8 cellular contexts compared by ENCODE assay signal in genomic region chr12:69070319-69071090, GRCh38.
DNase-seq lines count a peak whose midpoint lies in the region; ATAC-seq, FAIRE-seq and TF ChIP-seq lines count a peak whose summit lies in the region.

No MANE protein-coding gene starts in this region.

- H3K4me1 ChIP-seq in foreskin keratinocyte (peaks cover 17% of the 10 kb centered on the region), osteoblast (ENCODE audit: insufficient read depth, low read length) (peaks cover 4% of the 10 kb centered on the region)

- no peaks in the 10 kb centered on the region for H3K79me2 ChIP-seq in osteoblast (ENCODE audit: insufficient read depth, low read length)

- H3K9me3 Mint-ChIP-seq in activated T-helper 17 cell treated with anti-CD3 and anti-CD28 coated beads, Interleukin-2, amount 50 U/mL, for 72 hours: no peaks in the 10 kb centered on the region

- no peak overlapping the region for H3K4me3 ChIP-seq in osteoblast (ENCODE audit: insufficient read depth, low read length)

- H3K9me3 ChIP-seq in osteoblast (ENCODE audit: low read depth, low read length): no peaks in the 10 kb centered on the region

- in situ Hi-C loops in Caki2 (cut with HindIII; ENCODE audit: low pct_unique_long_range_greater_than_20kb, low sequenced_read_pairs): no loop called here

- no peaks in the 10 kb centered on the region for H4K20me1 ChIP-seq in osteoblast (ENCODE audit: insufficient read depth, low read length)

- H3K36me3 ChIP-seq in osteoblast (ENCODE audit: insufficient read depth, low read length): no peaks in the 10 kb centered on the region

- no peaks in the 10 kb centered on the region for H3K27me3 ChIP-seq in foreskin keratinocyte
- H3K27me3 ChIP-seq in osteoblast (ENCODE audit: insufficient read depth, low read length): peaks cover 7% of the 10 kb centered on the region

- H3K27me3 Mint-ChIP-seq in activated T-helper 17 cell treated with anti-CD3 and anti-CD28 coated beads, Interleukin-2, amount 50 U/mL, for 72 hours: peaks cover 10% of the 10 kb centered on the region

- DNase-seq in Caki2 (ENCODE audit: low read depth) (peak; percentile 73), RKO (ENCODE audit: low spot score) (peak; percentile 82), foreskin keratinocyte (peak; percentile 15 to 45), osteoblast (ENCODE audit: insufficient read length, low spot score, missing footprints) (no peak), urothelium cell line (ENCODE audit: low spot score) (peak; percentile 26)

- H3K27ac ChIP-seq in foreskin keratinocyte: no peak overlapping the region
- no peak overlapping the region for H3K27ac ChIP-seq in osteoblast (ENCODE audit: low read depth, low read length)

- FAIRE-seq in urothelium cell line (lab: Jason Lieb, UNC): no peak

- TF ChIP-seq EP300 in Ishikawa (IDR thresholded peaks at IDR 0.05; ENCODE audit: borderline replicate concordance): no peak

- peak; percentile 97 for TF ChIP-seq RAD21 in Ishikawa (IDR thresholded peaks at IDR 0.05; ENCODE audit: low read depth)

- no peaks in the 10 kb centered on the region for H3K36me3 Mint-ChIP-seq in activated T-helper 17 cell treated with anti-CD3 and anti-CD28 coated beads, Interleukin-2, amount 50 U/mL, for 72 hours (ENCODE audit: low read depth)

- TF ChIP-seq CTCF in foreskin keratinocyte (conservative IDR thresholded peaks at IDR 0.05) (peak; percentile 93), osteoblast (IDR thresholded peaks at IDR 0.05; ENCODE audit: extremely low read depth, low read depth, low read length) (peak; percentile 97)

- peaks cover 5% of the 10 kb centered on the region for H3K4me1 Mint-ChIP-seq in activated T-helper 17 cell treated with anti-CD3 and anti-CD28 coated beads, Interleukin-2, amount 50 U/mL, for 72 hours

- no peak overlapping the region for H3K4me3 Mint-ChIP-seq in activated T-helper 17 cell treated with anti-CD3 and anti-CD28 coated beads, Interleukin-2, amount 50 U/mL, for 72 hours

- H2AFZ ChIP-seq in osteoblast (ENCODE audit: low read length): peak overlapping the region; percentile 79

- H3K27ac Mint-ChIP-seq in activated T-helper 17 cell treated with anti-CD3 and anti-CD28 coated beads, Interleukin-2, amount 50 U/mL, for 72 hours: no peak overlapping the region

- no peak overlapping the region for H3K4me2 ChIP-seq in osteoblast (ENCODE audit: insufficient read depth, low read length)

- peak; percentile 90 for ATAC-seq in GM21447 (IDR thresholded peaks at IDR 0.05; ENCODE audit: unreplicated experiment)
- peak; percentile 82 for ATAC-seq in activated T-helper 17 cell treated with anti-CD3 and anti-CD28 coated beads, Interleukin-2, amount 50 U/mL, for 72 hours (replicated peaks)
- peak; percentile 59 for ATAC-seq in foreskin keratinocyte

TF ChIP-seq in Ishikawa, 13 proteins besides CTCF, POLR2A, EP300 and RAD21:
- TF ChIP-seq TCF12 (IDR thresholded peaks at IDR 0.05; ENCODE audit: low read depth) (no peak), NFIC (IDR thresholded peaks at IDR 0.05) (no peak), EGR1 (IDR thresholded peaks at IDR 0.05) (no peak), MAX (IDR thresholded peaks at IDR 0.05) (no peak; the same call in 1 of the 2 replicates), YY1 (IDR thresholded peaks at IDR 0.05; ENCODE audit: low read depth) (no peak), TAF1 (IDR thresholded peaks at IDR 0.05; ENCODE audit: low read depth) (no peak), TEAD4 (IDR thresholded peaks at IDR 0.05) (no peak), CEBPB (IDR thresholded peaks at IDR 0.05) (no peak), ZBTB7A (IDR thresholded peaks at IDR 0.05; ENCODE audit: low read depth) (no peak), CREB1 (IDR thresholded peaks at IDR 0.05; ENCODE audit: low read depth) (no peak), REST (IDR thresholded peaks at IDR 0.05; ENCODE audit: low read depth) (no peak), USF1 (IDR thresholded peaks at IDR 0.05) (no peak), FOXM1 (IDR thresholded peaks at IDR 0.05; ENCODE audit: borderline replicate concordance, low read depth) (no peak)
